Comparison of ENCODE assay signal across 33 cellular contexts in the genomic region with DNA sequence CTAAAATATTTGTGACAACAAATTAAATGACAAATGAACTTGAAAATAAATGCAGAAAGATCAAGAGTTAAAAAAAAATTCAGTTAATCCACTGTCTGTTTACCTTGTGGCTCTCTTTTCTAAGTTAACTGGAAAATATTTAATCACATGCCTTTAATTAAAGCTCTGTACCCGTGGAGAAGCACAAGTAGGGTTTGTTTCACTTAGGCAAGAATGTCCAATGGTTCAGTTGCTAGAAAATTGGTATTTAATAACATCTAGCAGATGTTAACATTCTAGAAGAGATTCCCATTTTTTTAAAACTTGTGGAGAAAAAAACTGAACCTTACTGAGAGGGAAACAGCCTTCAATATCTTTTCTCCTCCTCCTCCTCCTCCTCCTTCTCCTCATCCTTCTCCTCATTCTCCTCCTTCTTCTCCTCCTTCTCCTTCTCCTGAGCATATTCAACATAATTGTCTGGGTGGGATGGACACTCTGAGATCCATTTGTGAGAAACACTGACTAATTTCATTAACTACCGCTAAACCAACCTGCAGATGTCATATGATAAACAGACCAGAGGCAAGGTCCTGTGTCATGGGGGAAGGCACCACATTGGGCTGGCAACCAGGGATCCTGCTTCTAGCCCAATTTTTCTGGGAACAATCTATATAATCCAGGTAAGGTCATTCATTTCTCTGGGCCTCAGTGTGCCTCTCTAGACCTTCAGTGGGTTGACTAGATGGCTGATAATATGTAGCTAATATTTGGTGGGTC.
"Had no signal": no experiment of that assay in that cellular context is flagged by ENCODE, and none has a peak within 500 bp of the region (broad histone marks: within the 10 kb centered on the region; RNA-seq: fewer than 3 reads in every experiment).

No MANE protein-coding gene starts in this region.

- H3K27me3 ChIP-seq: breast epithelium, neutrophil, sigmoid colon, stomach, thyroid gland, upper lobe of left lung, vagina had no signal

- H3K27ac ChIP-seq: breast epithelium, sigmoid colon, stomach, thyroid gland, upper lobe of left lung, vagina had no signal

- FAIRE-seq: astrocyte, keratinocyte, small intestine had no signal

- DNase-seq: activated B cell treated with CpG ODN at 0.5 μM for 24 hours; activated CD4-positive, alpha-beta T cell treated with anti-CD3 and anti-CD28 coated beads, Interleukin-2, amount 50 U/mL, for 1 hour; activated CD8-positive, alpha-beta T cell treated with anti-CD3 and anti-CD28 coated beads, Interleukin-2, amount 10 ng/mL, durations not matched to agents 7 days and 5 days; activated effector memory CD4-positive, alpha-beta T cell treated with Interleukin-2 at 50 U/mL for 16 hours; activated naive CD4-positive, alpha-beta T cell treated with Interleukin-2 at 50 U/mL for 16 hours; activated T-cell treated with anti-CD3 and anti-CD28 coated beads for 4 hours; activated T-cell treated with anti-CD3 and anti-CD28 coated beads, Interleukin-2, amount 50 U/mL, for 72 hours; amniotic stem cell; central memory CD4-positive, alpha-beta T cell; dermis blood vessel endothelial cell; effector CD4-positive, alpha-beta T cell; foreskin fibroblast; head of caudate nucleus; hippocampal formation; left colon; mammary epithelial cell; sigmoid colon; small intestine; stimulated activated CD4-positive, alpha-beta T cell treated with anti-CD3 and anti-CD28 coated beads, Interleukin-2, amount 100 ng/mL, for 24 hours; stimulated activated naive B cell treated with anti-CD40 and anti-IgM and Interleukin-4, amounts not matched to agents 10 μg/mL and 1 μg/mL and 100 μg/mL, for 72 hours; stomach; T-helper 1 cell; thyroid gland; upper lobe of left lung had no signal

- H3K9me3 Mint-ChIP-seq: activated B cell treated with CpG ODN at 0.5 μM for 24 hours; T-helper 2 cell treated with Interferon-gamma antibody and Interleukin-4, amounts not matched to agents 5 μg/mL and 100 μg/mL, for 36 hours had no signal

- ATAC-seq: activated CD8-positive, alpha-beta T cell treated with anti-CD3 and anti-CD28 coated beads, Interleukin-2, amount 10 ng/mL, durations not matched to agents 7 days and 5 days; activated T-cell treated with anti-CD3 and anti-CD28 coated beads, Interleukin-2, amount 50 U/mL, for 72 hours; left colon; stimulated activated naive B cell treated with anti-CD40 and anti-IgM and Interleukin-4, amounts not matched to agents 10 μg/mL and 1 μg/mL and 100 μg/mL, for 72 hours had no signal

- H3K4me1 ChIP-seq: breast epithelium, sigmoid colon, stomach, thyroid gland, vagina had no signal

- H3K4me3 Mint-ChIP-seq: activated B cell treated with CpG ODN at 0.5 μM for 24 hours; activated CD8-positive, alpha-beta T cell treated with anti-CD3 and anti-CD28 coated beads, Interleukin-2, amount 10 ng/mL, durations not matched to agents 7 days and 5 days; activated naive CD8-positive, alpha-beta T cell; activated T-cell treated with anti-CD3 and anti-CD28 coated beads, Interleukin-2, amount 50 U/mL, for 72 hours; nephron; stimulated activated naive B cell treated with anti-CD40 and anti-IgM and Interleukin-4, amounts not matched to agents 10 μg/mL and 1 μg/mL and 100 μg/mL, for 72 hours; T-helper 2 cell treated with Interferon-gamma antibody and Interleukin-4, amounts not matched to agents 5 μg/mL and 100 μg/mL, for 36 hours had no signal

- H3K27me3 Mint-ChIP-seq: activated B cell treated with CpG ODN at 0.5 μM for 24 hours; activated naive CD8-positive, alpha-beta T cell; progenitor cell of endocrine pancreas; stimulated activated naive B cell treated with anti-CD40 and anti-IgM and Interleukin-4, amounts not matched to agents 10 μg/mL and 1 μg/mL and 100 μg/mL, for 72 hours had no signal

- H3K4me3 ChIP-seq: breast epithelium, sigmoid colon, stomach, thyroid gland, upper lobe of left lung, vagina had no signal

- H3K27ac Mint-ChIP-seq: activated B cell treated with CpG ODN at 0.5 μM for 24 hours; activated CD8-positive, alpha-beta T cell treated with anti-CD3 and anti-CD28 coated beads, Interleukin-2, amount 10 ng/mL, durations not matched to agents 7 days and 5 days; activated naive CD8-positive, alpha-beta T cell; activated T-cell treated with anti-CD3 and anti-CD28 coated beads, Interleukin-2, amount 50 U/mL, for 72 hours; nephron; progenitor cell of endocrine pancreas; T-helper 2 cell treated with Interferon-gamma antibody and Interleukin-4, amounts not matched to agents 5 μg/mL and 100 μg/mL, for 36 hours had no signal

- H3K36me3 ChIP-seq: breast epithelium, neutrophil, sigmoid colon, stomach, thyroid gland, upper lobe of left lung, vagina had no signal

- H3K9me3 ChIP-seq: breast epithelium, neutrophil, sigmoid colon, stomach, thyroid gland, upper lobe of left lung, vagina had no signal
